22 cellular contexts compared by ENCODE assay signal in the genomic region with DNA sequence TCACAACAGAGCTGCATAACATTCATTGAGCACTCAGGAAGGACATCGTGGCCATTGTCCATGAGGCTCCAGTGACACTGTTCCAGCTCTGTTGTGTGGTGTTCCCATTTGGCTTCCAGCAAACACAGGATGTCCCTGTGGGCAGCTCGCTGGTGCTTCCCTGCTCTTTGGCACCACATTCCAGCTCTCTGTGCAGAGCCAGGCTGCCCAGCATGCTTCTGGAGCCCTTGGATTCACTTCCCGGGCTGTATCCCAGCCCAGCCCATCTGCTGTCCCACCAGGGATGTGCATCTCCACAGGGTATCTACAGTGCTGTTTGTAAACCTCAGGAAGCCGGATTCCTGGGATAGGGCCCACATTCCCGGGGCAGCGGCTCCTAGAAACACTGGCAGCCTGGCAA. TPM values are rescaled to one million over a fixed set of nuclear protein-coding genes. Genes with fewer than 3 reads are reported as not detected.
A peak's percentile ranks its signal among the peaks of the same experiment; 100 is the strongest.
DNase-seq lines count a peak whose midpoint lies in the region; ATAC-seq and TF ChIP-seq lines count a peak whose summit lies in the region.
"Had no signal": no experiment of that assay in that cellular context is flagged by ENCODE, and none has a peak within 500 bp of the region (broad histone marks: within the 10 kb centered on the region; RNA-seq: fewer than 3 reads in every experiment).

No MANE protein-coding gene starts in this region.

- DNase-seq in NCI-H446 (lab: John Stamatoyannopoulos, UW) (peak; percentile 47 to 78), heart left ventricle (peak in 1 of 5 donors; percentile 21), trophoblast cell (no peak), OCI-M1 (lab: John Stamatoyannopoulos, UW) (no peak), NOMO-1 (lab: John Stamatoyannopoulos, UW; ENCODE audit: unreplicated experiment in 2 of 2) (no peak)
- DNase-seq: activated CD8-positive, alpha-beta memory T cell treated with anti-CD3 and anti-CD28 coated beads for 24 hours; activated T-cell treated with anti-CD3 and anti-CD28 coated beads, Interleukin-2, amount 50 U/mL, for 72 hours; CD4-positive, alpha-beta memory T cell; DMS53; NCI-H146; NCI-H2171; stimulated activated CD4-positive, alpha-beta T cell treated with anti-CD3 and anti-CD28 coated beads, Interleukin-15, amount 100 ng/mL, for 24 hours; T1000 had no signal

- H2AK5ac ChIP-seq in trophoblast cell (ENCODE audit: low read length) = no peak overlapping the region

- TF ChIP-seq POLR2A in heart left ventricle (IDR thresholded peaks at IDR 0.05) = no peak

- peaks cover 25% of the 10 kb centered on the region for H3F3A ChIP-seq in DOHH2 (ENCODE audit: control insufficient read depth, insufficient read depth)

- H3K4me1 ChIP-seq in DOHH2 (ENCODE audit: control insufficient read depth, low read length) = peaks cover 95% of the 10 kb centered on the region
- H3K4me1 ChIP-seq in heart left ventricle = peaks cover 0 to 21% (median 9%) of the 10 kb centered on the region in 12 donors
- H3K4me1 ChIP-seq in trophoblast cell (ENCODE audit: control insufficient read depth in 1 of 2, insufficient read depth in 2 of 2, low read length in 2 of 2) = peaks cover 23 to 30% of the 10 kb centered on the region in 2 experiments

- peak overlapping the region; percentile 2 for H4K91ac ChIP-seq in trophoblast cell (ENCODE audit: low read depth, low read length)

- TF ChIP-seq CTCF in DOHH2 (IDR thresholded peaks at IDR 0.05; ENCODE audit: low read depth, low read length, poor library complexity, severe bottlenecking) (no peak), heart left ventricle (IDR thresholded peaks at IDR 0.05) (no peak)

- no peak overlapping the region for H2AFZ ChIP-seq in trophoblast cell (ENCODE audit: insufficient read depth, low read length, poor library complexity)

- H3K14ac ChIP-seq in trophoblast cell (ENCODE audit: low read length) = no peak overlapping the region

- peak overlapping the region; percentile 27 for H2BK12ac ChIP-seq in trophoblast cell (ENCODE audit: low read length)

- no peak overlapping the region for H3K18ac ChIP-seq in trophoblast cell (ENCODE audit: low read length)

- no peaks in the 10 kb centered on the region for H3K79me2 ChIP-seq in DOHH2 (ENCODE audit: control insufficient read depth, low read length)
- H3K79me2 ChIP-seq in trophoblast cell (ENCODE audit: control insufficient read depth, insufficient read depth, low read length, poor library complexity) = peaks cover 4% of the 10 kb centered on the region

- no peaks in the 10 kb centered on the region for H3K9me2 ChIP-seq in DOHH2 (replicated peaks; ENCODE audit: control insufficient read depth, low read length)

- peak overlapping the region; percentile 40 for H3K4me3 ChIP-seq in DOHH2 (ENCODE audit: low read length)
- H3K4me3 ChIP-seq in heart left ventricle = no peak overlapping the region
- H3K4me3 ChIP-seq in trophoblast cell (ENCODE audit: low read depth, low read length) = no peak overlapping the region
- H3K4me3 ChIP-seq: coronary artery, thoracic aorta had no signal

- peaks cover 6% of the 10 kb centered on the region for H3K27me3 ChIP-seq in DOHH2 (ENCODE audit: control insufficient read depth, low read length)
- H3K27me3 ChIP-seq in heart left ventricle = peaks cover 0 to 17% (median 0%) of the 10 kb centered on the region in 9 donors
- no peaks in the 10 kb centered on the region for H3K27me3 ChIP-seq in trophoblast cell (ENCODE audit: insufficient read depth, low read length)

- no peak overlapping the region for H3K4ac ChIP-seq in trophoblast cell (ENCODE audit: low read depth, low read length)

- peak overlapping the region; percentile 1 for H2BK120ac ChIP-seq in trophoblast cell (ENCODE audit: insufficient read depth, low read length, poor library complexity)

- no peaks in the 10 kb centered on the region for H4K20me1 ChIP-seq in DOHH2 (ENCODE audit: control insufficient read depth, insufficient read depth, low read depth, low read length)

- H4K12ac ChIP-seq in trophoblast cell (ENCODE audit: low read depth, low read length) = no peak overlapping the region

- 25 to 33% (median 31%) methylated on average over 5 to 6 of the region's 6 CpGs for WGBS in heart left ventricle, 4 donors
- WGBS in trophoblast cell (ENCODE audit: extremely low coverage, insufficient coverage, insufficient read length) = no CpG with 5 or more reads among the region's 6 CpGs

- no peaks in the 10 kb centered on the region for H3K36me3 ChIP-seq in DOHH2 (ENCODE audit: control insufficient read depth, low read length)
- H3K36me3 ChIP-seq in heart left ventricle = no peaks in the 10 kb centered on the region
- H3K36me3 ChIP-seq in trophoblast cell (ENCODE audit: control insufficient read depth in 1 of 2, insufficient read depth in 2 of 2, low read length in 2 of 2) = no peaks in the 10 kb centered on the region
- H3K36me3 ChIP-seq: thoracic aorta had no signal

- intact Hi-C loops in heart left ventricle (cut with DNase I) = loop anchor here in 1 of 10 donors (2.0 kb wide), 1 partner anchor 27 kb away; no protein-coding TSS in a partner anchor

- peak; percentile 38 to 71 (median 44) for ATAC-seq in heart left ventricle
- no peak for ATAC-seq in HG02763 (IDR thresholded peaks at IDR 0.05; ENCODE audit: unreplicated experiment)
- no peak for ATAC-seq in HG03520 (IDR thresholded peaks at IDR 0.05; ENCODE audit: unreplicated experiment)
- ATAC-seq: activated CD4-positive, CD25-positive, alpha-beta regulatory T cell treated with anti-CD3 and anti-CD28 coated beads, Interleukin-2, amount 50 U/mL, for 24 hours; activated T-cell treated with anti-CD3 and anti-CD28 coated beads, Interleukin-2, amount 50 U/mL, for 72 hours had no signal

- no peak overlapping the region for H2BK5ac ChIP-seq in trophoblast cell (ENCODE audit: low read depth, low read length, poor library complexity)

- no peak overlapping the region for H4K8ac ChIP-seq in trophoblast cell (ENCODE audit: low read depth, low read length)

- H3K27ac ChIP-seq in DOHH2 (ENCODE audit: low read depth, low read length) (peak overlapping the region; percentile 99), heart left ventricle (peak overlapping the region in 2 of 12 donors; percentile 22 to 33), trophoblast cell (ENCODE audit: low read depth, low read length) (no peak overlapping the region)
- H3K27ac ChIP-seq: coronary artery, thoracic aorta had no signal

- no peak overlapping the region for H3K9ac ChIP-seq in trophoblast cell (ENCODE audit: low read length)

- peaks cover 6% of the 10 kb centered on the region; the same call in 1 of the 2 replicates for H3K9me3 ChIP-seq in DOHH2 (ENCODE audit: control insufficient read depth, insufficient read depth, low read length)
- H3K9me3 ChIP-seq in heart left ventricle = no peaks in the 10 kb centered on the region
- peaks cover 1% of the 10 kb centered on the region for H3K9me3 ChIP-seq in trophoblast cell (ENCODE audit: insufficient read depth, low read depth, low read length)
- H3K9me3 ChIP-seq: thoracic aorta had no signal

- H3K79me1 ChIP-seq in trophoblast cell (ENCODE audit: low read length) = peaks cover 31% of the 10 kb centered on the region

- H3K23ac ChIP-seq in trophoblast cell (ENCODE audit: low read length) = no peak overlapping the region

- H3K4me2 ChIP-seq in DOHH2 (ENCODE audit: low read length) (peak overlapping the region; percentile 97), trophoblast cell (ENCODE audit: low read length) (no peak overlapping the region)

RNA-seq across cellular contexts. Expression of gene CTCFL, which starts 57.2 kb away (rescaled TPM):
- not detected for total RNA-seq in heart left ventricle
- polyA plus RNA-seq in heart left ventricle = not detected
- polyA plus RNA-seq in trophoblast cell (2013) = not detected in 2 replicates
- total RNA-seq: activated T-cell treated with anti-CD3 and anti-CD28 coated beads, Interleukin-2, amount 50 U/mL, for 72 hours; CD4-positive, alpha-beta memory T cell; fibroblast of villous mesenchyme; renal cortical epithelial cell; thoracic aorta had no signal
- polyA plus RNA-seq: AG04450; CD4-positive, alpha-beta memory T cell had no signal

Comparison
In these comparisons a context has a peak if more than half of its experiments do, and no peak if none do; other contexts are left out.
1. DNase-seq: peak in NCI-H446 (2 of 2); none in trophoblast cell (0 of 2), OCI-M1 (single experiment) and NOMO-1 (0 of 2).
2. ATAC-seq: peak in heart left ventricle (4 of 4); none in HG02763 (single experiment) and HG03520 (single experiment).